1 cellular context compared by ENCODE assay signal in genomic region chr3:135965506-135966348, GRCh38.
TF ChIP-seq lines count a peak whose summit lies in the region.

TSS of gene PPP2R3A (plus strand) at chr3:135965728. CDS start at chr3:136001499, 35,771 bp downstream.

TF ChIP-seq in HEK293, 187 proteins besides CTCF, POLR2A, EP300 and RAD21 (continued from another document and continues in another):
- TF ChIP-seq ZNF175 (tag by site-specific recombination; IDR thresholded peaks at IDR 0.05) (no peak), ZNF776 (tag by site-specific recombination; IDR thresholded peaks at IDR 0.05; ENCODE audit: borderline replicate concordance) (no peak), ZNF830 (tag by site-specific recombination; IDR thresholded peaks at IDR 0.05; ENCODE audit: low read depth) (no peak), INSM2 (tag by site-specific recombination; IDR thresholded peaks at IDR 0.05) (no peak), ZBTB44 (tag by site-specific recombination; IDR thresholded peaks at IDR 0.05) (no peak), ZNF211 (tag by site-specific recombination; IDR thresholded peaks at IDR 0.05; ENCODE audit: low read depth) (no peak), REST (tag by site-specific recombination; IDR thresholded peaks at IDR 0.05) (no peak), ZNF549 (tag by site-specific recombination; IDR thresholded peaks at IDR 0.05) (no peak), ZNF423 (tag by site-specific recombination; IDR thresholded peaks at IDR 0.05) (no peak), ZNF555 (tag by site-specific recombination; conservative IDR thresholded peaks at IDR 0.05) (no peak), ZNF132 (tag by site-specific recombination; IDR thresholded peaks at IDR 0.05; ENCODE audit: borderline replicate concordance) (no peak), ZNF560 (tag by site-specific recombination; IDR thresholded peaks at IDR 0.05; ENCODE audit: borderline replicate concordance) (no peak), ZNF394 (tag by site-specific recombination; IDR thresholded peaks at IDR 0.05; ENCODE audit: borderline replicate concordance) (no peak), SP2 (tag by site-specific recombination; IDR thresholded peaks at IDR 0.05) (peak; percentile 63), TRIM28 (IDR thresholded peaks at IDR 0.05; ENCODE audit: borderline replicate concordance, low read length) (no peak; the same call in 1 of the 2 replicates), ZNF140 (tag by site-specific recombination; IDR thresholded peaks at IDR 0.05) (no peak), ZSCAN16 (tag by site-specific recombination; IDR thresholded peaks at IDR 0.05) (no peak), ZBTB48 (tag by site-specific recombination; IDR thresholded peaks at IDR 0.05) (0 out of 2 replicates have a peak, but pooled peaks have one; percentile 28), ZNF768 (tag by site-specific recombination; IDR thresholded peaks at IDR 0.05) (no peak), ZNF48 (tag by site-specific recombination; IDR thresholded peaks at IDR 0.05) (no peak), PRDM6 (tag by site-specific recombination; IDR thresholded peaks at IDR 0.05) (no peak), ZNF138 (tag by site-specific recombination; IDR thresholded peaks at IDR 0.05; ENCODE audit: borderline replicate concordance) (no peak), ZNF404 (tag by site-specific recombination; IDR thresholded peaks at IDR 0.05) (no peak), SETDB1 (IDR thresholded peaks at IDR 0.05; ENCODE audit: insufficient read length, low read length) (no peak), ZNF561 (tag by site-specific recombination; IDR thresholded peaks at IDR 0.05; ENCODE audit: borderline replicate concordance) (no peak), ZSCAN23 (tag by site-specific recombination; IDR thresholded peaks at IDR 0.05) (no peak), ZNF623 (tag by site-specific recombination; IDR thresholded peaks at IDR 0.05) (no peak), ZSCAN4 (tag by site-specific recombination; IDR thresholded peaks at IDR 0.05) (no peak), ZNF148 (tag by site-specific recombination; IDR thresholded peaks at IDR 0.05; ENCODE audit: borderline replicate concordance) (no peak), ZNF792 (tag by site-specific recombination; IDR thresholded peaks at IDR 0.05) (no peak), ZNF221 (tag by site-specific recombination; IDR thresholded peaks at IDR 0.05; ENCODE audit: borderline replicate concordance) (no peak), YY2 (tag by site-specific recombination; IDR thresholded peaks at IDR 0.05) (no peak), ZBTB11 (tag by site-specific recombination; conservative IDR thresholded peaks at IDR 0.05; ENCODE audit: low read depth) (no peak; the same call in 1 of the 2 replicates), ZNF843 (tag by site-specific recombination; IDR thresholded peaks at IDR 0.05) (no peak), ZNF514 (tag by site-specific recombination; IDR thresholded peaks at IDR 0.05) (no peak), ZNF37A (tag by site-specific recombination; IDR thresholded peaks at IDR 0.05) (no peak), ZNF24 (tag by site-specific recombination; IDR thresholded peaks at IDR 0.05) (no peak), ZNF23 (tag by site-specific recombination; IDR thresholded peaks at IDR 0.05; ENCODE audit: borderline replicate concordance) (no peak), ZNF157 (tag by site-specific recombination; IDR thresholded peaks at IDR 0.05) (no peak), ZNF791 (tag by site-specific recombination; IDR thresholded peaks at IDR 0.05) (no peak), HOXD13 (CRISPR knock-in tag; IDR thresholded peaks at IDR 0.05; ENCODE audit: borderline replicate concordance) (no peak), GLI2 (tag by site-specific recombination; IDR thresholded peaks at IDR 0.05; ENCODE audit: borderline replicate concordance, low read depth) (no peak), ZNF501 (tag by site-specific recombination; IDR thresholded peaks at IDR 0.05) (no peak), ZNF529 (tag by site-specific recombination; IDR thresholded peaks at IDR 0.05; ENCODE audit: insufficient replicate concordance) (no peak), EGR2 (tag by site-specific recombination; IDR thresholded peaks at IDR 0.05; ENCODE audit: low read depth) (no peak; the same call in 1 of the 2 replicates), ZNF558 (tag by site-specific recombination; IDR thresholded peaks at IDR 0.05) (no peak), ZBTB49 (tag by site-specific recombination; IDR thresholded peaks at IDR 0.05; ENCODE audit: low read depth) (no peak)
